In genomic region chr5:176704817-176705216, GRCh38 we compare ENCODE assay signal across 34 cellular contexts.
"Had no signal": no experiment of that assay in that cellular context is flagged by ENCODE, and none has a peak within 500 bp of the region (broad histone marks: within the 10 kb centered on the region; RNA-seq: fewer than 3 reads in every experiment).

No MANE protein-coding gene starts in this region.

- H3K4me1 Mint-ChIP-seq: activated B cell treated with CpG ODN at 0.5 μM for 24 hours; activated T-helper 17 cell treated with anti-CD3 and anti-CD28 coated beads, Interleukin-2, amount 50 U/mL, for 72 hours; central memory CD8-positive, alpha-beta T cell; T-helper 17 cell had no signal

- H3K4me3 Mint-ChIP-seq: activated B cell treated with CpG ODN at 0.5 μM for 24 hours; activated CD8-positive, alpha-beta T cell treated with anti-CD3 and anti-CD28 coated beads for 36 hours; activated naive CD8-positive, alpha-beta T cell; activated T-cell treated with anti-CD3 and anti-CD28 coated beads, Interleukin-2, amount 50 U/mL, for 4 hours; activated T-helper 17 cell treated with anti-CD3 and anti-CD28 coated beads, Interleukin-2, amount 50 U/mL, for 72 hours; central memory CD8-positive, alpha-beta T cell; effector memory CD8-positive, alpha-beta T cell; T-helper 17 cell; T-helper 2 cell treated with Interferon-gamma antibody and Interleukin-4, amounts not matched to agents 5 μg/mL and 100 μg/mL, for 36 hours had no signal

- H3K36me3 ChIP-seq: brain microvascular endothelial cell, esophagus muscularis mucosa, gastrocnemius medialis, heart left ventricle, WERI-Rb-1 had no signal

- ATAC-seq: activated CD4-positive, CD25-positive, alpha-beta regulatory T cell treated with anti-CD3 and anti-CD28 coated beads, Interleukin-2, amount 50 U/mL, for 24 hours; activated CD8-positive, alpha-beta T cell treated with anti-CD3 and anti-CD28 coated beads for 36 hours; activated T-cell treated with anti-CD3 and anti-CD28 coated beads, Interleukin-2, amount 50 U/mL, for 4 hours; activated T-helper 17 cell treated with anti-CD3 and anti-CD28 coated beads, Interleukin-2, amount 50 U/mL, for 72 hours; effector memory CD8-positive, alpha-beta T cell; foreskin keratinocyte; gastrocnemius medialis; heart left ventricle; T-helper 17 cell had no signal

- H3K36me3 Mint-ChIP-seq: activated naive CD8-positive, alpha-beta T cell had no signal

- FAIRE-seq: astrocyte, colon had no signal

- DNase-seq: activated B cell treated with CpG ODN at 0.5 μM for 24 hours; activated CD4-positive, alpha-beta T cell treated with anti-CD3 and anti-CD28 coated beads for 48 hours; activated CD4-positive, alpha-beta T cell treated with anti-CD3 and anti-CD28 coated beads, Interleukin-2, amount 50 U/mL, for 1 hour; activated CD4-positive, alpha-beta T cell treated with anti-CD3 and anti-CD28 coated beads, Interleukin-2, amount 50 U/mL, for 48 hours; activated CD8-positive, alpha-beta memory T cell treated with anti-CD3 and anti-CD28 coated beads for 24 hours; activated CD8-positive, alpha-beta T cell treated with anti-CD3 and anti-CD28 coated beads for 36 hours; activated effector memory CD4-positive, alpha-beta T cell treated with Interleukin-2 at 50 U/mL for 16 hours; activated gamma-delta T cell treated with Interleukin-2 at 50 U/mL for 16 hours; activated naive CD4-positive, alpha-beta T cell treated with anti-CD3 and anti-CD28 coated beads, Interleukin-2, amount 50 U/mL, for 16 hours; activated naive CD4-positive, alpha-beta T cell treated with Interleukin-2 at 50 U/mL for 16 hours; activated T-cell treated with anti-CD3 and anti-CD28 coated beads, Interleukin-2, amount 50 U/mL, for 4 hours; amniotic stem cell; anterior cingulate cortex; brain microvascular endothelial cell; cortex of kidney; dermis blood vessel endothelial cell; effector CD4-positive, alpha-beta T cell; effector memory CD8-positive, alpha-beta T cell; erythroblast; foreskin keratinocyte; gastrocnemius medialis; glutamatergic neuron; heart left ventricle; T-helper 17 cell; T1000; WERI-Rb-1 had no signal

- H3K27ac Mint-ChIP-seq: activated B cell treated with CpG ODN at 0.5 μM for 24 hours; activated CD8-positive, alpha-beta T cell treated with anti-CD3 and anti-CD28 coated beads for 36 hours; activated naive CD8-positive, alpha-beta T cell; activated T-helper 17 cell treated with anti-CD3 and anti-CD28 coated beads, Interleukin-2, amount 50 U/mL, for 72 hours; effector memory CD8-positive, alpha-beta T cell; T-helper 17 cell; T-helper 2 cell treated with Interferon-gamma antibody and Interleukin-4, amounts not matched to agents 5 μg/mL and 100 μg/mL, for 36 hours had no signal

- H3K9me3 Mint-ChIP-seq: activated B cell treated with CpG ODN at 0.5 μM for 24 hours; activated CD8-positive, alpha-beta T cell treated with anti-CD3 and anti-CD28 coated beads for 36 hours; activated T-cell treated with anti-CD3 and anti-CD28 coated beads, Interleukin-2, amount 50 U/mL, for 4 hours; activated T-helper 17 cell treated with anti-CD3 and anti-CD28 coated beads, Interleukin-2, amount 50 U/mL, for 72 hours; central memory CD8-positive, alpha-beta T cell; effector memory CD8-positive, alpha-beta T cell; T-helper 2 cell treated with Interferon-gamma antibody and Interleukin-4, amounts not matched to agents 5 μg/mL and 100 μg/mL, for 36 hours had no signal

- H3K4me3 ChIP-seq: esophagus muscularis mucosa, gastrocnemius medialis, heart left ventricle had no signal

- H3K27ac ChIP-seq: brain microvascular endothelial cell, esophagus muscularis mucosa, foreskin keratinocyte, gastrocnemius medialis, heart left ventricle, WERI-Rb-1 had no signal

- H3K9me3 ChIP-seq: esophagus muscularis mucosa, gastrocnemius medialis, heart left ventricle had no signal

- H3K4me1 ChIP-seq: esophagus muscularis mucosa, foreskin keratinocyte, gastrocnemius medialis, heart left ventricle had no signal
